17 cellular contexts compared by ENCODE assay signal in genomic region chr13:111900390-111901180, GRCh38.
DNase-seq lines count a peak whose midpoint lies in the region; ATAC-seq and TF ChIP-seq lines count a peak whose summit lies in the region.
"Had no signal": no experiment of that assay in that cellular context is flagged by ENCODE, and none has a peak within 500 bp of the region (broad histone marks: within the 10 kb centered on the region; RNA-seq: fewer than 3 reads in every experiment).

No MANE protein-coding gene starts in this region.

- DNase-seq in H7 (peak; percentile 48), NCI-H460 (ENCODE audit: extremely low read depth, low read depth) (peak; percentile 13), epidermal melanocyte (ENCODE audit: insufficient read length, low spot score) (peak; percentile 26), osteocyte (ENCODE audit: extremely low spot score, unreplicated experiment) (peak; percentile 78), NK-92 (lab: John Stamatoyannopoulos, UW; ENCODE audit: unreplicated experiment) (no peak), SHP77 treated with DMSO at 0.1 percent for 48 hours (lab: John Stamatoyannopoulos, UW) (no peak), mesothelial cell of epicardium (ENCODE audit: low spot score in 2 of 2, unreplicated experiment in 2 of 2) (no peak)
- DNase-seq: activated CD4-positive, CD25-positive, alpha-beta regulatory T cell treated with anti-CD3 and anti-CD28 coated beads, Interleukin-2, amount 50 U/mL, for 72 hours; activated naive CD4-positive, alpha-beta T cell treated with anti-CD3 and anti-CD28 coated beads for 36 hours; BE2C; transverse colon had no signal

- ATAC-seq in activated CD4-positive, CD25-positive, alpha-beta regulatory T cell treated with anti-CD3 and anti-CD28 coated beads, Interleukin-2, amount 50 U/mL, for 24 hours, result no peak

- no peaks in the 10 kb centered on the region for H3K27me3 Mint-ChIP-seq in osteocyte (ENCODE audit: unreplicated experiment)
- H3K27me3 Mint-ChIP-seq in mesothelial cell of epicardium (ENCODE audit: low read depth), result peaks cover 64% of the 10 kb centered on the region
- H3K27me3 Mint-ChIP-seq: IgD-negative memory B cell had no signal

- no peak overlapping the region for H3K27ac Mint-ChIP-seq in osteocyte (ENCODE audit: unreplicated experiment)
- H3K27ac Mint-ChIP-seq in mesothelial cell of epicardium, result no peak overlapping the region
- H3K27ac Mint-ChIP-seq: activated naive CD4-positive, alpha-beta T cell treated with anti-CD3 and anti-CD28 coated beads for 36 hours; IgD-negative memory B cell; T-helper 2 cell treated with Interferon-gamma antibody and Interleukin-4, amounts not matched to agents 5 μg/mL and 100 μg/mL, for 36 hours had no signal

- H3K9me3 Mint-ChIP-seq in osteocyte (ENCODE audit: unreplicated experiment), result peaks cover 7% of the 10 kb centered on the region
- H3K9me3 Mint-ChIP-seq in mesothelial cell of epicardium, result no peaks in the 10 kb centered on the region
- H3K9me3 Mint-ChIP-seq: activated naive CD4-positive, alpha-beta T cell treated with anti-CD3 and anti-CD28 coated beads for 36 hours; T-helper 2 cell treated with Interferon-gamma antibody and Interleukin-4, amounts not matched to agents 5 μg/mL and 100 μg/mL, for 36 hours had no signal

- no peaks in the 10 kb centered on the region for H3K36me3 ChIP-seq in H7 (replicated peaks; ENCODE audit: control insufficient read depth, insufficient read depth, low read length)
- H3K36me3 ChIP-seq: BE2C, breast epithelium, SJCRH30, transverse colon had no signal

- no peak overlapping the region for H3K4me3 Mint-ChIP-seq in osteocyte (ENCODE audit: unreplicated experiment)
- no peak overlapping the region for H3K4me3 Mint-ChIP-seq in mesothelial cell of epicardium
- H3K4me3 Mint-ChIP-seq: activated naive CD4-positive, alpha-beta T cell treated with anti-CD3 and anti-CD28 coated beads for 36 hours; IgD-negative memory B cell; T-helper 2 cell treated with Interferon-gamma antibody and Interleukin-4, amounts not matched to agents 5 μg/mL and 100 μg/mL, for 36 hours had no signal

- no peak overlapping the region for H3K4me3 ChIP-seq in H7 (ENCODE audit: insufficient read depth, low read depth, low read length)
- H3K4me3 ChIP-seq: breast epithelium, SJCRH30, smooth muscle cell, transverse colon had no signal

- H3K4me1 Mint-ChIP-seq in osteocyte (ENCODE audit: unreplicated experiment) (no peaks in the 10 kb centered on the region), mesothelial cell of epicardium (no peaks in the 10 kb centered on the region)

- H3K36me3 Mint-ChIP-seq in osteocyte (ENCODE audit: unreplicated experiment) (no peaks in the 10 kb centered on the region), mesothelial cell of epicardium (no peaks in the 10 kb centered on the region)
- H3K36me3 Mint-ChIP-seq: IgD-negative memory B cell had no signal

- no peaks in the 10 kb centered on the region for H3K27me3 ChIP-seq in H7 (ENCODE audit: control insufficient read depth, insufficient read depth, low read length)
- H3K27me3 ChIP-seq: SJCRH30, transverse colon had no signal

- no peak for TF ChIP-seq CTCF in osteocyte (IDR thresholded peaks at IDR 0.05)
- no peak for TF ChIP-seq CTCF in mesothelial cell of epicardium (IDR thresholded peaks at IDR 0.05; ENCODE audit: unreplicated experiment)

Comparison
In these comparisons a context has a peak if more than half of its experiments do, and no peak if none do; other contexts are left out.
1. DNase-seq: peak in H7 (single experiment), NCI-H460 (single experiment), epidermal melanocyte (single experiment) and osteocyte (single experiment); none in NK-92 (single experiment), SHP77 treated with DMSO at 0.1 percent for 48 hours (single experiment) and mesothelial cell of epicardium (0 of 2).